1 cellular context compared by ENCODE assay signal in genomic region chr6:53417141-53417540, GRCh38.
TF ChIP-seq lines count a peak whose summit lies in the region.

No MANE protein-coding gene starts in this region.

TF ChIP-seq in HepG2, 621 proteins besides CTCF, POLR2A, EP300 and RAD21 (continued from another document):
- no peak for TF ChIP-seq THAP9 (CRISPR knock-in tag; IDR thresholded peaks at IDR 0.05; ENCODE audit: borderline replicate concordance)
- no peak for TF ChIP-seq ZIK1 (CRISPR knock-in tag; IDR thresholded peaks at IDR 0.05; ENCODE audit: borderline replicate concordance, low read depth)
- TF ChIP-seq CENPX (CRISPR knock-in tag; IDR thresholded peaks at IDR 0.05): no peak
- TF ChIP-seq HNRNPK (IDR thresholded peaks at IDR 0.05; ENCODE audit: low read depth, low read length, poor library complexity, severe bottlenecking): no peak
- TF ChIP-seq ZNF3 (CRISPR knock-in tag; IDR thresholded peaks at IDR 0.05): no peak
- TF ChIP-seq ZNF501 (CRISPR knock-in tag; IDR thresholded peaks at IDR 0.05): no peak
- no peak for TF ChIP-seq PAX8 (CRISPR knock-in tag; IDR thresholded peaks at IDR 0.05; ENCODE audit: borderline replicate concordance)
- no peak for TF ChIP-seq DMTF1 (CRISPR knock-in tag; IDR thresholded peaks at IDR 0.05)
- no peak for TF ChIP-seq RNF219 (CRISPR knock-in tag; IDR thresholded peaks at IDR 0.05)
